Comparison of ENCODE assay signal across 8 cellular contexts in the genomic region with DNA sequence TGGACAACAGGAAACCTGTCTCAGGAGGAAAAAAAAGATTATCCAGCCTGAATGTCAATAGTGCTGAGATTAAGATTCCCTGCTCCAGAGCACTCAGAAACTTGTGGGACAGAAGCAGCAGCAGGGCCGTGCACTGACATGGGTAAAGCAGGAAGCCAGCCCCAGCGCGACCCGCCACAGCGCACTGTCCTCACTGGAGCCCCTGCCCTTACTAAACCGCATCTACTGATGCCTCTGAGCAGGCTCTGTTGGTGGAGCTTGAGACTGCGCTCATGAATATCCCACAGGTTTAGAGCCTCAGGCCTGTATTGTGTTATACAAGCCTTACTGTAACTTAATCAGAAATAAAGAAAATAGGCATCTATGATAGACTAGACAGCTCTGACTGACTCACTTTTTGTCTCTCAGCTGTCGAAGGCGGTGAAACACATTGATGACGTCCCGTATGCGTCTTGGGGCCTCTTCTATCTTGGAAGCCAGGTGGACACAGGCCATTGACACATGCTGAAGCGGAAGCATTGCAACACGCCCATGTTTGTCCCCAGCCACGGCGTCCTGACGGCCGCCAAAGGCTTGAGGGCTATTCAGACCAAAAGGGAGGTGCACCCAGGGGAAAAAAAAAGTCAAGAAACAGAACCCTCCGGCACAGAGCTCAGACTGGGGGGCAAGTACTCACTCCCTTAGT. TPM values are rescaled to one million over a fixed set of nuclear protein-coding genes. Genes with fewer than 3 reads are reported as not detected.
DNase-seq lines count a peak whose midpoint lies in the region; ATAC-seq, FAIRE-seq and TF ChIP-seq lines count a peak whose summit lies in the region.

No MANE protein-coding gene starts in this region.

- no peak overlapping the region for H3K18ac ChIP-seq in mesendoderm (ENCODE audit: low read length)

- peak overlapping the region; percentile 98 for H3K9ac ChIP-seq in mesendoderm (ENCODE audit: low read length)

- WGBS in mesendoderm (ENCODE audit: extremely low coverage, insufficient coverage, low lambda C conversion rate), result no CpG with 5 or more reads among the region's 19 CpGs

- H3K27ac ChIP-seq in mesendoderm (ENCODE audit: low read depth, low read length), result no peak overlapping the region

- no peaks in the 10 kb centered on the region for H3K9me3 Mint-ChIP-seq in brain

- no peak overlapping the region for H4K8ac ChIP-seq in mesendoderm (ENCODE audit: low read depth, low read length)

- no peak overlapping the region for H4K5ac ChIP-seq in mesendoderm (ENCODE audit: low read length)

- peaks cover 38% of the 10 kb centered on the region for H3K79me1 ChIP-seq in mesendoderm (ENCODE audit: low read length)

- no peak overlapping the region for H3K23ac ChIP-seq in mesendoderm (ENCODE audit: low read length)

- DNase-seq in BE2C, result no peak
- peak; percentile 81 for DNase-seq in LHCN-M2 (ENCODE audit: low read depth)
- no peak for DNase-seq in mesendoderm
- DNase-seq in HTR-8/SVneo (ENCODE audit: insufficient read length, low spot score), result no peak
- no peak for DNase-seq in LoVo (ENCODE audit: low spot score)

- H3K4me3 ChIP-seq in BE2C (ENCODE audit: low read depth, low read length), result peak overlapping the region; percentile 87
- peak overlapping the region; percentile 98 for H3K4me3 ChIP-seq in mesendoderm (ENCODE audit: low read length)

- no peak overlapping the region for H2AK5ac ChIP-seq in mesendoderm (ENCODE audit: low read length)

- peak overlapping the region; percentile 91 for H3K4me2 ChIP-seq in mesendoderm (ENCODE audit: low read length)

- H2BK5ac ChIP-seq in mesendoderm (ENCODE audit: low read length), result no peak overlapping the region

- H3K79me2 ChIP-seq in mesendoderm (ENCODE audit: control insufficient read depth, insufficient read depth, low read length), result peaks cover 45% of the 10 kb centered on the region

- H3K4ac ChIP-seq in mesendoderm (ENCODE audit: low read depth, low read length), result no peak overlapping the region

- FAIRE-seq in HTR-8/SVneo (lab: Jason Lieb, UNC), result no peak

- H3K4me1 ChIP-seq in BE2C (no peaks in the 10 kb centered on the region; the same call in 1 of the 2 replicates), mesendoderm (ENCODE audit: control insufficient read depth, low read depth, low read length) (no peaks in the 10 kb centered on the region)

- peaks cover 4% of the 10 kb centered on the region for H3K27me3 Mint-ChIP-seq in brain

- H3K9me3 ChIP-seq in BE2C, result no peaks in the 10 kb centered on the region

- ATAC-seq in GM21515 (IDR thresholded peaks at IDR 0.05; ENCODE audit: unreplicated experiment), result no peak
- no peak for ATAC-seq in GM18511 (IDR thresholded peaks at IDR 0.05; ENCODE audit: unreplicated experiment)

- no peaks in the 10 kb centered on the region for H3K27me3 ChIP-seq in BE2C
- no peaks in the 10 kb centered on the region for H3K27me3 ChIP-seq in mesendoderm (ENCODE audit: insufficient read depth, low read length, poor library complexity)

- TF ChIP-seq CTCF in BE2C (IDR thresholded peaks at IDR 0.05; ENCODE audit: low read depth, low read length), result no peak
- no peak for TF ChIP-seq CTCF in brain (conservative IDR thresholded peaks at IDR 0.05)

- H2BK120ac ChIP-seq in mesendoderm (ENCODE audit: low read depth, low read length), result no peak overlapping the region

- no peak overlapping the region for H2BK15ac ChIP-seq in mesendoderm (replicated peaks; ENCODE audit: low read depth)

- H3K4me1 Mint-ChIP-seq in brain, result peaks cover 45% of the 10 kb centered on the region

- peak overlapping the region; percentile 93 to 96 (median 93) for H3K4me3 Mint-ChIP-seq in brain

- H3K27ac Mint-ChIP-seq in brain, result peak overlapping the region; percentile 88 to 97 (median 93)

- peak overlapping the region; percentile 99 for H3K56ac ChIP-seq in mesendoderm (ENCODE audit: low read length)

- H3K36me3 ChIP-seq in BE2C (peaks cover 71% of the 10 kb centered on the region), mesendoderm (ENCODE audit: control insufficient read depth, insufficient read depth, low read length) (peaks cover 27% of the 10 kb centered on the region)

- peaks cover 60% of the 10 kb centered on the region for H3K36me3 Mint-ChIP-seq in brain

RNA-seq across cellular contexts. Expression of a gene that starts 1.2 kb away (rescaled TPM):
- 491 TPM for polyA plus RNA-seq in BE2C (2012; ENCODE audit: insufficient read depth, insufficient read length, low read depth)
- 118 and 127 TPM in 2 replicates for total RNA-seq in LHCN-M2 (2014; rRNA removed)
- 40.8 TPM for polyA plus RNA-seq in LHCN-M2 (2012)
- polyA plus RNA-seq in brain (ENCODE audit: insufficient read depth, low read depth, low replicate concordance), result 19.4 TPM
- 65.2 TPM for polyA plus RNA-seq in mesendoderm (2013, experiment 1 of 2)
- 61.8 TPM for polyA plus RNA-seq in mesendoderm (2013, experiment 2 of 2)

RNA-seq across cellular contexts. Expression of a gene that starts 9.1 kb away (rescaled TPM):
- 709 TPM for polyA plus RNA-seq in BE2C (2012; ENCODE audit: insufficient read depth, insufficient read length, low read depth)
- total RNA-seq in LHCN-M2 (2014; rRNA removed), result 126 and 134 TPM in 2 replicates
- 229 TPM for polyA plus RNA-seq in LHCN-M2 (2012)
- polyA plus RNA-seq in brain (ENCODE audit: insufficient read depth, low read depth, low replicate concordance), result 152 TPM
- 287 TPM for polyA plus RNA-seq in mesendoderm (2013, experiment 1 of 2)
- 288 TPM for polyA plus RNA-seq in mesendoderm (2013, experiment 2 of 2)

RNA-seq across cellular contexts. Expression of a gene that starts 23.0 kb away (rescaled TPM):
- polyA plus RNA-seq in BE2C (2012; ENCODE audit: insufficient read depth, insufficient read length, low read depth), result 640 TPM
- 226 and 234 TPM in 2 replicates for total RNA-seq in LHCN-M2 (2014; rRNA removed)
- 193 TPM for polyA plus RNA-seq in LHCN-M2 (2012)
- 217 TPM for polyA plus RNA-seq in brain (ENCODE audit: insufficient read depth, low read depth, low replicate concordance)
- 119 TPM for polyA plus RNA-seq in mesendoderm (2013, experiment 1 of 2)
- polyA plus RNA-seq in mesendoderm (2013, experiment 2 of 2), result 120 TPM

RNA-seq across cellular contexts. Expression of a gene that starts 23.1 kb away (rescaled TPM):
- 0.36 TPM for polyA plus RNA-seq in BE2C (2012; ENCODE audit: insufficient read depth, insufficient read length, low read depth)
- total RNA-seq in LHCN-M2 (2014; rRNA removed), result not detected in 2 replicates
- 0.17 TPM for polyA plus RNA-seq in LHCN-M2 (2012)
- polyA plus RNA-seq in brain (ENCODE audit: insufficient read depth, low read depth, low replicate concordance), result 54.3 TPM
- polyA plus RNA-seq in mesendoderm (2013, experiment 1 of 2), result 1.2 TPM
- polyA plus RNA-seq in mesendoderm (2013, experiment 2 of 2), result 1.4 TPM

RNA-seq across cellular contexts. Expression of a gene that starts 37.5 kb away (rescaled TPM):
- polyA plus RNA-seq in BE2C (2012; ENCODE audit: insufficient read depth, insufficient read length, low read depth), result 33.2 TPM
- 1.1 TPM in 2 replicates for total RNA-seq in LHCN-M2 (2014; rRNA removed)
- 1.5 TPM for polyA plus RNA-seq in LHCN-M2 (2012)
- 108 TPM for polyA plus RNA-seq in brain (ENCODE audit: insufficient read depth, low read depth, low replicate concordance)
- polyA plus RNA-seq in mesendoderm (2013, experiment 1 of 2), result 21.5 TPM
- polyA plus RNA-seq in mesendoderm (2013, experiment 2 of 2), result 21.0 TPM
